2 cellular contexts compared by ENCODE assay signal in the genomic region with DNA sequence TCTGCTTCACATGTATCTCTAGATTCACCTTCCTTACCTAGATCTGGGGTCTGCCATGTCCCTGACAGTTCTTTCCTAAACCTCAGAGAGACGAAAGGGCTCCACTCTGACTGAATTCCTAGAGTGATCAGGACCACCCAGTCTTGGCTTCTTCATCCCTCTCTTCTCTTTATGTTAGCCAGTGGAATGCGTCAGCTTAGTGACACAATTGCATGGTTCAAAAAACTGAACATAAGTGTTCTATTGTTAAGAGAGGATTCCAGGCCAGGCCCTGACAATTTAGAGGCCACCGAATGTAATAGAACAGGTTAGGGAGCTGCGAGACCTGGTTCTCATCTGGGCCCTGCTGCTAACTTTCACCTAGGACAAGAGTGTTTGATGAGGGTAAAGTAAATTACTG.
A peak's percentile ranks its signal among the peaks of the same experiment; 100 is the strongest.
TF ChIP-seq lines count a peak whose summit lies in the region.

No MANE protein-coding gene starts in this region.

TF ChIP-seq in HepG2, 621 proteins besides CTCF, POLR2A, EP300 and RAD21:
- TF ChIP-seq SOX13 (IDR thresholded peaks at IDR 0.05): no peak
- peak in 1 of 2 experiments; percentile 13; a peak in 1 of 4 replicates for TF ChIP-seq SOX13 (CRISPR knock-in tag; conservative IDR thresholded peaks at IDR 0.05 in 1 of 2, IDR thresholded peaks at IDR 0.05 in 1 of 2)
- TF ChIP-seq HDAC6 (IDR thresholded peaks at IDR 0.05; ENCODE audit: low read depth, low read length): no peak

TF ChIP-seq in GM12878, 131 proteins besides CTCF, POLR2A, EP300 and RAD21:
- TF ChIP-seq, protein P1, sequence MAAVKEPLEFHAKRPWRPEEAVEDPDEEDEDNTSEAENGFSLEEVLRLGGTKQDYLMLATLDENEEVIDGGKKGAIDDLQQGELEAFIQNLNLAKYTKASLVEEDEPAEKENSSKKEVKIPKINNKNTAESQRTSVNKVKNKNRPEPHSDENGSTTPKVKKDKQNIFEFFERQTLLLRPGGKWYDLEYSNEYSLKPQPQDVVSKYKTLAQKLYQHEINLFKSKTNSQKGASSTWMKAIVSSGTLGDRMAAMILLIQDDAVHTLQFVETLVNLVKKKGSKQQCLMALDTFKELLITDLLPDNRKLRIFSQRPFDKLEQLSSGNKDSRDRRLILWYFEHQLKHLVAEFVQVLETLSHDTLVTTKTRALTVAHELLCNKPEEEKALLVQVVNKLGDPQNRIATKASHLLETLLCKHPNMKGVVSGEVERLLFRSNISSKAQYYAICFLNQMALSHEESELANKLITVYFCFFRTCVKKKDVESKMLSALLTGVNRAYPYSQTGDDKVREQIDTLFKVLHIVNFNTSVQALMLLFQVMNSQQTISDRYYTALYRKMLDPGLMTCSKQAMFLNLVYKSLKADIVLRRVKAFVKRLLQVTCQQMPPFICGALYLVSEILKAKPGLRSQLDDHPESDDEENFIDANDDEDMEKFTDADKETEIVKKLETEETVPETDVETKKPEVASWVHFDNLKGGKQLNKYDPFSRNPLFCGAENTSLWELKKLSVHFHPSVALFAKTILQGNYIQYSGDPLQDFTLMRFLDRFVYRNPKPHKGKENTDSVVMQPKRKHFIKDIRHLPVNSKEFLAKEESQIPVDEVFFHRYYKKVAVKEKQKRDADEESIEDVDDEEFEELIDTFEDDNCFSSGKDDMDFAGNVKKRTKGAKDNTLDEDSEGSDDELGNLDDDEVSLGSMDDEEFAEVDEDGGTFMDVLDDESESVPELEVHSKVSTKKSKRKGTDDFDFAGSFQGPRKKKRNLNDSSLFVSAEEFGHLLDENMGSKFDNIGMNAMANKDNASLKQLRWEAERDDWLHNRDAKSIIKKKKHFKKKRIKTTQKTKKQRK (IDR thresholded peaks at IDR 0.05; ENCODE audit: low read depth, low read length): no peak
- TF ChIP-seq, protein P2, sequence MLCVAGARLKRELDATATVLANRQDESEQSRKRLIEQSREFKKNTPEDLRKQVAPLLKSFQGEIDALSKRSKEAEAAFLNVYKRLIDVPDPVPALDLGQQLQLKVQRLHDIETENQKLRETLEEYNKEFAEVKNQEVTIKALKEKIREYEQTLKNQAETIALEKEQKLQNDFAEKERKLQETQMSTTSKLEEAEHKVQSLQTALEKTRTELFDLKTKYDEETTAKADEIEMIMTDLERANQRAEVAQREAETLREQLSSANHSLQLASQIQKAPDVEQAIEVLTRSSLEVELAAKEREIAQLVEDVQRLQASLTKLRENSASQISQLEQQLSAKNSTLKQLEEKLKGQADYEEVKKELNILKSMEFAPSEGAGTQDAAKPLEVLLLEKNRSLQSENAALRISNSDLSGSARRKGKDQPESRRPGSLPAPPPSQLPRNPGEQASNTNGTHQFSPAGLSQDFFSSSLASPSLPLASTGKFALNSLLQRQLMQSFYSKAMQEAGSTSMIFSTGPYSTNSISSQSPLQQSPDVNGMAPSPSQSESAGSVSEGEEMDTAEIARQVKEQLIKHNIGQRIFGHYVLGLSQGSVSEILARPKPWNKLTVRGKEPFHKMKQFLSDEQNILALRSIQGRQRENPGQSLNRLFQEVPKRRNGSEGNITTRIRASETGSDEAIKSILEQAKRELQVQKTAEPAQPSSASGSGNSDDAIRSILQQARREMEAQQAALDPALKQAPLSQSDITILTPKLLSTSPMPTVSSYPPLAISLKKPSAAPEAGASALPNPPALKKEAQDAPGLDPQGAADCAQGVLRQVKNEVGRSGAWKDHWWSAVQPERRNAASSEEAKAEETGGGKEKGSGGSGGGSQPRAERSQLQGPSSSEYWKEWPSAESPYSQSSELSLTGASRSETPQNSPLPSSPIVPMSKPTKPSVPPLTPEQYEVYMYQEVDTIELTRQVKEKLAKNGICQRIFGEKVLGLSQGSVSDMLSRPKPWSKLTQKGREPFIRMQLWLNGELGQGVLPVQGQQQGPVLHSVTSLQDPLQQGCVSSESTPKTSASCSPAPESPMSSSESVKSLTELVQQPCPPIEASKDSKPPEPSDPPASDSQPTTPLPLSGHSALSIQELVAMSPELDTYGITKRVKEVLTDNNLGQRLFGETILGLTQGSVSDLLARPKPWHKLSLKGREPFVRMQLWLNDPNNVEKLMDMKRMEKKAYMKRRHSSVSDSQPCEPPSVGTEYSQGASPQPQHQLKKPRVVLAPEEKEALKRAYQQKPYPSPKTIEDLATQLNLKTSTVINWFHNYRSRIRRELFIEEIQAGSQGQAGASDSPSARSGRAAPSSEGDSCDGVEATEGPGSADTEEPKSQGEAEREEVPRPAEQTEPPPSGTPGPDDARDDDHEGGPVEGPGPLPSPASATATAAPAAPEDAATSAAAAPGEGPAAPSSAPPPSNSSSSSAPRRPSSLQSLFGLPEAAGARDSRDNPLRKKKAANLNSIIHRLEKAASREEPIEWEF (IDR thresholded peaks at IDR 0.05; ENCODE audit: insufficient replicate concordance, low read depth, low read length): no peak
- TF ChIP-seq, protein P3, sequence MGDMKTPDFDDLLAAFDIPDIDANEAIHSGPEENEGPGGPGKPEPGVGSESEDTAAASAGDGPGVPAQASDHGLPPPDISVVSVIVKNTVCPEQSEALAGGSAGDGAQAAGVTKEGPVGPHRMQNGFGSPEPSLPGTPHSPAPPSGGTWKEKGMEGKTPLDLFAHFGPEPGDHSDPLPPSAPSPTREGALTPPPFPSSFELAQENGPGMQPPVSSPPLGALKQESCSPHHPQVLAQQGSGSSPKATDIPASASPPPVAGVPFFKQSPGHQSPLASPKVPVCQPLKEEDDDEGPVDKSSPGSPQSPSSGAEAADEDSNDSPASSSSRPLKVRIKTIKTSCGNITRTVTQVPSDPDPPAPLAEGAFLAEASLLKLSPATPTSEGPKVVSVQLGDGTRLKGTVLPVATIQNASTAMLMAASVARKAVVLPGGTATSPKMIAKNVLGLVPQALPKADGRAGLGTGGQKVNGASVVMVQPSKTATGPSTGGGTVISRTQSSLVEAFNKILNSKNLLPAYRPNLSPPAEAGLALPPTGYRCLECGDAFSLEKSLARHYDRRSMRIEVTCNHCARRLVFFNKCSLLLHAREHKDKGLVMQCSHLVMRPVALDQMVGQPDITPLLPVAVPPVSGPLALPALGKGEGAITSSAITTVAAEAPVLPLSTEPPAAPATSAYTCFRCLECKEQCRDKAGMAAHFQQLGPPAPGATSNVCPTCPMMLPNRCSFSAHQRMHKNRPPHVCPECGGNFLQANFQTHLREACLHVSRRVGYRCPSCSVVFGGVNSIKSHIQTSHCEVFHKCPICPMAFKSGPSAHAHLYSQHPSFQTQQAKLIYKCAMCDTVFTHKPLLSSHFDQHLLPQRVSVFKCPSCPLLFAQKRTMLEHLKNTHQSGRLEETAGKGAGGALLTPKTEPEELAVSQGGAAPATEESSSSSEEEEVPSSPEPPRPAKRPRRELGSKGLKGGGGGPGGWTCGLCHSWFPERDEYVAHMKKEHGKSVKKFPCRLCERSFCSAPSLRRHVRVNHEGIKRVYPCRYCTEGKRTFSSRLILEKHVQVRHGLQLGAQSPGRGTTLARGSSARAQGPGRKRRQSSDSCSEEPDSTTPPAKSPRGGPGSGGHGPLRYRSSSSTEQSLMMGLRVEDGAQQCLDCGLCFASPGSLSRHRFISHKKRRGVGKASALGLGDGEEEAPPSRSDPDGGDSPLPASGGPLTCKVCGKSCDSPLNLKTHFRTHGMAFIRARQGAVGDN (IDR thresholded peaks at IDR 0.05): no peak
- TF ChIP-seq MTA3 (IDR thresholded peaks at IDR 0.05; ENCODE audit: borderline replicate concordance, low read length): no peak
- TF ChIP-seq, protein P4, sequence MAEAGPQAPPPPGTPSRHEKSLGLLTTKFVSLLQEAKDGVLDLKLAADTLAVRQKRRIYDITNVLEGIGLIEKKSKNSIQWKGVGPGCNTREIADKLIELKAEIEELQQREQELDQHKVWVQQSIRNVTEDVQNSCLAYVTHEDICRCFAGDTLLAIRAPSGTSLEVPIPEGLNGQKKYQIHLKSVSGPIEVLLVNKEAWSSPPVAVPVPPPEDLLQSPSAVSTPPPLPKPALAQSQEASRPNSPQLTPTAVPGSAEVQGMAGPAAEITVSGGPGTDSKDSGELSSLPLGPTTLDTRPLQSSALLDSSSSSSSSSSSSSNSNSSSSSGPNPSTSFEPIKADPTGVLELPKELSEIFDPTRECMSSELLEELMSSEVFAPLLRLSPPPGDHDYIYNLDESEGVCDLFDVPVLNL (IDR thresholded peaks at IDR 0.05; ENCODE audit: low read depth, low read length): no peak
- no peak for TF ChIP-seq IRF4 (IDR thresholded peaks at IDR 0.05; ENCODE audit: low read depth, low read length)
- no peak for TF ChIP-seq FOS (IDR thresholded peaks at IDR 0.05; ENCODE audit: borderline replicate concordance, extremely low read depth, insufficient read length)
- TF ChIP-seq TCF7 (IDR thresholded peaks at IDR 0.05; ENCODE audit: borderline replicate concordance): no peak
- no peak for TF ChIP-seq ETV6 (conservative IDR thresholded peaks at IDR 0.05 in 1 of 2, IDR thresholded peaks at IDR 0.05 in 1 of 2; ENCODE audit: borderline replicate concordance in 1 of 2, low read depth in 1 of 2)
- no peak for TF ChIP-seq ZNF217 (IDR thresholded peaks at IDR 0.05)
- TF ChIP-seq BRCA1 (IDR thresholded peaks at IDR 0.05; ENCODE audit: low read depth, low read length): no peak
- no peak for TF ChIP-seq TARDBP (IDR thresholded peaks at IDR 0.05; ENCODE audit: borderline replicate concordance)
- no peak for TF ChIP-seq SUPT20H (IDR thresholded peaks at IDR 0.05; ENCODE audit: borderline replicate concordance, control insufficient read depth, low read depth, low read length)
- TF ChIP-seq SUZ12 (IDR thresholded peaks at IDR 0.05; ENCODE audit: unreplicated experiment): no peak
